Comparison of ENCODE assay signal across 24 cellular contexts in the genomic region with DNA sequence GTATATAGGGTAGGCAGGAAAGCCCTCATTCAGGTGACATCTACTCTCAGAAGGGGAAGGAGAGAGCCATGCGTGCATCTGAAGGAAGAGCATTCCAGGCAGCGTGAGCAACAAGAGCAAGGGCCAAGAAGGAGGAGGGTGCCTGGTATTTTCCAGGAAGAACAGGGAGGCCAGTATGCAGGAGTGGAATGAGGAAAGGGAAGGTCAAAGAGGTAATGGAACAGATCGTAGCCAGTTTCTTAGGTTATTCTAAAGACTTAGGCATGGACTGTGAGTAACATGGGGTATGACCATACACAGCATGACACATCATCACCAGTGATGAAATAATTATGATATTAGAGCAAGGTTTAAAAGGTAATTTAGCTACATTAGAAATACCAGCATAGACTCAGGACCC. TPM values are rescaled to one million over a fixed set of nuclear protein-coding genes. Genes with fewer than 3 reads are reported as not detected.
DNase-seq lines count a peak whose midpoint lies in the region; ATAC-seq and TF ChIP-seq lines count a peak whose summit lies in the region.
"Had no signal": no experiment of that assay in that cellular context is flagged by ENCODE, and none has a peak within 500 bp of the region (broad histone marks: within the 10 kb centered on the region; RNA-seq: fewer than 3 reads in every experiment).

No MANE protein-coding gene starts in this region.

- no peaks in the 10 kb centered on the region for H3K36me3 Mint-ChIP-seq in CD14-positive monocyte

- no peaks in the 10 kb centered on the region for H3K4me1 Mint-ChIP-seq in CD14-positive monocyte

- intact Hi-C loops in psoas muscle (cut with DNase I), result no loop called here
- intact Hi-C loops in CD14-positive monocyte (cut with micrococcal nuclease), result no loop called here

- H3K27me3 ChIP-seq in MG63 (no peaks in the 10 kb centered on the region), psoas muscle (ENCODE audit: insufficient read depth in 3 of 3, low read length in 2 of 3) (no peaks in the 10 kb centered on the region)

- H3K36me3 ChIP-seq in MG63 (no peaks in the 10 kb centered on the region), psoas muscle (ENCODE audit: insufficient read depth in 1 of 2, low read depth in 1 of 2) (peaks cover 0 to 4% of the 10 kb centered on the region in 2 donors)
- H3K36me3 ChIP-seq: prostate gland had no signal

- H3K27me3 Mint-ChIP-seq in CD14-positive monocyte (ENCODE audit: low read depth in 3 of 3), result peaks cover 4 to 8% (median 4%) of the 10 kb centered on the region in 3 donors
- H3K27me3 Mint-ChIP-seq: activated CD8-positive, alpha-beta T cell treated with anti-CD3 and anti-CD28 coated beads for 36 hours; CD4-positive, CD25-positive, alpha-beta regulatory T cell; dendritic cell treated with granulocyte-macrophage colony-stimulating factor and Interleukin-4, amounts not matched to agents 40 ng/mL and 50 ng/mL, for 4 days; T-cell had no signal

- 74 to 87% (median 83%) methylated on average over 3 of the region's 3 CpGs for WGBS in psoas muscle, 3 donors

- ATAC-seq in psoas muscle, result no peak
- ATAC-seq: activated CD4-positive, CD25-positive, alpha-beta regulatory T cell treated with anti-CD3 and anti-CD28 coated beads, Interleukin-2, amount 50 U/mL, for 24 hours; activated CD8-positive, alpha-beta T cell treated with anti-CD3 and anti-CD28 coated beads for 36 hours; HCT116; left lobe of liver; T-cell had no signal

- in situ Hi-C loops in KBM-7 (cut with MboI; ENCODE audit: low pct_unique_long_range_greater_than_20kb, low sequenced_read_pairs), result no loop called here

- H3K4me3 ChIP-seq in MG63 (no peak overlapping the region), epithelial cell of esophagus (ENCODE audit: low read length) (no peak overlapping the region), psoas muscle (no peak overlapping the region)
- H3K4me3 ChIP-seq: prostate gland had no signal

- no peak overlapping the region for H3K27ac Mint-ChIP-seq in CD14-positive monocyte
- H3K27ac Mint-ChIP-seq: activated CD8-positive, alpha-beta T cell treated with anti-CD3 and anti-CD28 coated beads for 36 hours; CD4-positive, CD25-positive, alpha-beta regulatory T cell; dendritic cell treated with granulocyte-macrophage colony-stimulating factor and Interleukin-4, amounts not matched to agents 40 ng/mL and 50 ng/mL, for 4 days; T-cell had no signal

- no peaks in the 10 kb centered on the region for H3K4me1 ChIP-seq in psoas muscle
- H3K4me1 ChIP-seq: prostate gland had no signal

- peak; percentile 51 for DNase-seq in GM03348 (ENCODE audit: low spot score)
- peak; percentile 46 for DNase-seq in MG63
- DNase-seq in epithelial cell of esophagus (ENCODE audit: low read depth), result peak; percentile 95
- peak; percentile 56 for DNase-seq in kidney glomerular epithelial cell (lab: John Stamatoyannopoulos, UW)
- DNase-seq in psoas muscle, result no peak
- DNase-seq in KBM-7, result no peak
- no peak for DNase-seq in NCI-H774 (lab: John Stamatoyannopoulos, UW)
- no peak for DNase-seq in CD14-positive monocyte (ENCODE audit: low spot score)
- DNase-seq: activated CD8-positive, alpha-beta T cell treated with anti-CD3 and anti-CD28 coated beads for 36 hours; activated gamma-delta T cell treated with Interleukin-2 at 50 U/mL for 16 hours; CD4-positive, CD25-positive, alpha-beta regulatory T cell; KG1; midbrain; NCI-H1694 treated with DMSO at 0.1 percent for 48 hours; SHP77; stimulated activated CD4-positive, alpha-beta T cell treated with anti-CD3 and anti-CD28 coated beads, Interleukin-4, amount 100 ng/mL, for 1 hour; stimulated activated naive CD4-positive, alpha-beta T cell; T-cell had no signal

- no peak overlapping the region for H3K4me3 Mint-ChIP-seq in CD14-positive monocyte
- H3K4me3 Mint-ChIP-seq: activated CD8-positive, alpha-beta T cell treated with anti-CD3 and anti-CD28 coated beads for 36 hours; CD4-positive, CD25-positive, alpha-beta regulatory T cell; dendritic cell treated with granulocyte-macrophage colony-stimulating factor and Interleukin-4, amounts not matched to agents 40 ng/mL and 50 ng/mL, for 4 days; T-cell had no signal

- H3K9me3 ChIP-seq in MG63 (no peaks in the 10 kb centered on the region), psoas muscle (no peaks in the 10 kb centered on the region)
- H3K9me3 ChIP-seq: prostate gland had no signal

- H3K9me3 Mint-ChIP-seq in CD14-positive monocyte, result peaks cover 0 to 2% (median 0%) of the 10 kb centered on the region in 7 donors
- H3K9me3 Mint-ChIP-seq: activated CD8-positive, alpha-beta T cell treated with anti-CD3 and anti-CD28 coated beads for 36 hours; CD4-positive, CD25-positive, alpha-beta regulatory T cell; dendritic cell treated with granulocyte-macrophage colony-stimulating factor and Interleukin-4, amounts not matched to agents 40 ng/mL and 50 ng/mL, for 4 days; T-cell had no signal

- no peak for TF ChIP-seq CTCF in epithelial cell of esophagus (IDR thresholded peaks at IDR 0.05; ENCODE audit: insufficient read depth, low read depth, low read length, missing control alignments)
- no peak for TF ChIP-seq CTCF in psoas muscle (IDR thresholded peaks at IDR 0.05)
- TF ChIP-seq CTCF in CD14-positive monocyte (IDR thresholded peaks at IDR 0.05), result no peak

- no peak overlapping the region for H3K27ac ChIP-seq in psoas muscle
- H3K27ac ChIP-seq: prostate gland had no signal

RNA-seq across cellular contexts. Expression of gene ALDH8A1, which starts 24.1 kb away (rescaled TPM):
- 0.10 TPM in 1 of 2 replicates, not detected in the other for total RNA-seq in MG63 (2014; rRNA removed; shearing (Covaris generic); ENCODE audit: low replicate concordance)
- under 1 TPM in 3 of 4 donors, not detected in 1; 0.13 to 0.59 (median 0.40) TPM for total RNA-seq in psoas muscle
- under 1 TPM; 0.44 to 0.97 (median 0.49) TPM for polyA plus RNA-seq in psoas muscle
- not detected for polyA plus RNA-seq in CD14-positive monocyte
- total RNA-seq: OCI-LY7 had no signal

Comparison
In these comparisons a context has a peak if more than half of its experiments do, and no peak if none do; other contexts are left out.
1. DNase-seq: peak in GM03348 (single experiment), MG63 (single experiment), epithelial cell of esophagus (single experiment) and kidney glomerular epithelial cell (single experiment); none in psoas muscle (0 of 2), KBM-7 (single experiment), NCI-H774 (single experiment) and CD14-positive monocyte (single experiment).